Comparison of ENCODE assay signal across 20 cellular contexts in the genomic region with DNA sequence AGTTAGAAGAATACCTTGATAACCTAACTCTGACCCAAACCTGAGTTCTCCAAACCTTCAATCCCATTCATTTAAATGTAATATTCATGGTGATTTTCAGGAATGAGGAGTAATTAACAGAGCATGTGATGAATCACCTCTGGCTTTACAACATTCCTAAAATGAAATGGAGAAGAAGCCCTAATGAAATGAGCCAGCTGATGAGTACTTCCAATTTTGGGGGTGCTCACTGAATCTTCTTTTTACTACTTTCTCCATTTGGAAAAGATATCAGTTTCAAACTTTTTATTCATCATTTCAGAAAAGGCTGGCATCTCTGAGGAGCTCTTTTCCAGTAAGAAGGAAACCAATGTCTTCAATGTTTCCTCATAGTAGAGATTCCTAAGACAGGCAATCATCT. TPM values are rescaled to one million over a fixed set of nuclear protein-coding genes. Genes with fewer than 3 reads are reported as not detected.
DNase-seq lines count a peak whose midpoint lies in the region; ATAC-seq and TF ChIP-seq lines count a peak whose summit lies in the region.
"Had no signal": no experiment of that assay in that cellular context is flagged by ENCODE, and none has a peak within 500 bp of the region (broad histone marks: within the 10 kb centered on the region; RNA-seq: fewer than 3 reads in every experiment).

No MANE protein-coding gene starts in this region.

- no peak overlapping the region for H2AK5ac ChIP-seq in trophoblast cell (ENCODE audit: low read length)

- no peak for TF ChIP-seq CTCF in epithelial cell of proximal tubule (conservative IDR thresholded peaks at IDR 0.05; ENCODE audit: low read depth, low read length)

- H2AFZ ChIP-seq in trophoblast cell (ENCODE audit: insufficient read depth, low read length, poor library complexity), result no peak overlapping the region
- H2AFZ ChIP-seq: GM23248 had no signal

- no peak overlapping the region for H3K9ac ChIP-seq in trophoblast cell (ENCODE audit: low read length)
- H3K9ac ChIP-seq: GM23248 had no signal

- H3K4me3 ChIP-seq in epithelial cell of proximal tubule (ENCODE audit: low read depth, low read length), result no peak overlapping the region
- no peak overlapping the region for H3K4me3 ChIP-seq in trophoblast cell (ENCODE audit: low read depth, low read length)
- H3K4me3 ChIP-seq: A549, GM23248, HAP-1 had no signal

- H3K79me2 ChIP-seq in trophoblast cell (ENCODE audit: control insufficient read depth, insufficient read depth, low read length, poor library complexity), result no peaks in the 10 kb centered on the region

- H3K18ac ChIP-seq in trophoblast cell (ENCODE audit: low read length), result no peak overlapping the region

- H2BK12ac ChIP-seq in trophoblast cell (ENCODE audit: low read length), result no peak overlapping the region

- no peak overlapping the region for H4K8ac ChIP-seq in trophoblast cell (ENCODE audit: low read depth, low read length)

- H2BK120ac ChIP-seq in trophoblast cell (ENCODE audit: insufficient read depth, low read length, poor library complexity), result no peak overlapping the region

- no peaks in the 10 kb centered on the region for H3K79me1 ChIP-seq in trophoblast cell (ENCODE audit: low read length)

- H2BK5ac ChIP-seq in trophoblast cell (ENCODE audit: low read depth, low read length, poor library complexity), result no peak overlapping the region

- no peaks in the 10 kb centered on the region for H3K27me3 ChIP-seq in trophoblast cell (ENCODE audit: insufficient read depth, low read length)

- H3K36me3 ChIP-seq in trophoblast cell (ENCODE audit: control insufficient read depth in 1 of 2, insufficient read depth in 2 of 2, low read length in 2 of 2), result no peaks in the 10 kb centered on the region
- H3K36me3 ChIP-seq: HAP-1 had no signal

- no peak overlapping the region for H3K23ac ChIP-seq in trophoblast cell (ENCODE audit: low read length)

- H4K12ac ChIP-seq in trophoblast cell (ENCODE audit: low read depth, low read length), result no peak overlapping the region

- H3K4ac ChIP-seq in trophoblast cell (ENCODE audit: low read depth, low read length), result no peak overlapping the region

- H3K14ac ChIP-seq in trophoblast cell (ENCODE audit: low read length), result no peak overlapping the region

- DNase-seq in SW480 (ENCODE audit: low spot score) (peak; percentile 13), epithelial cell of proximal tubule (ENCODE audit: low read depth) (peak; percentile 25), trophoblast cell (peak; percentile 29 to 69), SHP77 (lab: John Stamatoyannopoulos, UW) (no peak)
- DNase-seq: AML-193; Caco-2; CD4-positive, alpha-beta T cell; DMS153; DMS79; GDM1; GM23248 had no signal

- no peaks in the 10 kb centered on the region for H3K4me1 ChIP-seq in trophoblast cell (ENCODE audit: control insufficient read depth in 1 of 2, insufficient read depth in 2 of 2, low read length in 2 of 2)
- H3K4me1 ChIP-seq: A549, HAP-1 had no signal

- H3K9me3 ChIP-seq in trophoblast cell (ENCODE audit: insufficient read depth, low read depth, low read length), result peaks cover 5% of the 10 kb centered on the region
- H3K9me3 ChIP-seq: A549, HAP-1 had no signal

- ATAC-seq in GM18498 (IDR thresholded peaks at IDR 0.05; ENCODE audit: unreplicated experiment) (no peak), GM19463 (IDR thresholded peaks at IDR 0.05; ENCODE audit: unreplicated experiment) (no peak)
- ATAC-seq: A549 had no signal

- no peak overlapping the region for H4K91ac ChIP-seq in trophoblast cell (ENCODE audit: low read depth, low read length)

- H3K4me2 ChIP-seq in trophoblast cell (ENCODE audit: low read length), result no peak overlapping the region
- H3K4me2 ChIP-seq: A549 had no signal

- no peak overlapping the region for H3K27ac ChIP-seq in trophoblast cell (ENCODE audit: low read depth, low read length)
- H3K27ac ChIP-seq: A549, C4-2B, GM23248, HL-60 had no signal

RNA-seq across cellular contexts. Expression of a gene that starts 2.9 kb away (rescaled TPM):
- total RNA-seq in epithelial cell of proximal tubule, result not detected in 2 replicates
- polyA plus RNA-seq in trophoblast cell (2013), result 2.4 and 2.6 TPM in 2 replicates
- total RNA-seq: CD4-positive, alpha-beta T cell; Daoy; GM23248; HT1080 had no signal
- polyA plus RNA-seq: A549, BJ, GM23248 had no signal

Comparison
In these comparisons a context has a peak if more than half of its experiments do, and no peak if none do; other contexts are left out.
1. DNase-seq: peak in SW480 (single experiment), epithelial cell of proximal tubule (single experiment) and trophoblast cell (2 of 2); none in SHP77 (0 of 2).